2 cellular contexts compared by ENCODE assay signal in genomic region chr5:1666221-1666620, GRCh38.
TF ChIP-seq lines count a peak whose summit lies in the region.

No MANE protein-coding gene starts in this region.

TF ChIP-seq in K562, 482 proteins besides CTCF, POLR2A, EP300 and RAD21:
- TF ChIP-seq TCF3 (CRISPR knock-in tag; IDR thresholded peaks at IDR 0.05) (no peak), NCOA6 (IDR thresholded peaks at IDR 0.05) (no peak), ZNF778 (CRISPR knock-in tag; IDR thresholded peaks at IDR 0.05) (no peak), GTF2F1 (IDR thresholded peaks at IDR 0.05; ENCODE audit: low read depth, low read length) (no peak), CAMTA2 (CRISPR knock-in tag; conservative IDR thresholded peaks at IDR 0.05) (no peak), ZNF217 (CRISPR knock-in tag; IDR thresholded peaks at IDR 0.05) (no peak), XRCC4 (IDR thresholded peaks at IDR 0.05; ENCODE audit: extremely low read depth, insufficient read depth, insufficient read length) (no peak), TOE1 (IDR thresholded peaks at IDR 0.05; ENCODE audit: borderline replicate concordance) (no peak), TOE1 (CRISPR knock-in tag; IDR thresholded peaks at IDR 0.05; ENCODE audit: borderline replicate concordance, low read depth) (no peak), BHLHE40 (IDR thresholded peaks at IDR 0.05; ENCODE audit: low read length) (no peak), CHD1 (IDR thresholded peaks at IDR 0.05; ENCODE audit: low read length) (no peak), CEBPG (CRISPR knock-in tag; IDR thresholded peaks at IDR 0.05) (no peak), CEBPG (tag; conservative IDR thresholded peaks at IDR 0.05 in 1 of 2, IDR thresholded peaks at IDR 0.05 in 1 of 2) (no peak), YBX1 (IDR thresholded peaks at IDR 0.05) (no peak), RHOXF2B (CRISPR knock-in tag; conservative IDR thresholded peaks at IDR 0.05) (no peak)

TF ChIP-seq in HepG2, 621 proteins besides CTCF, POLR2A, EP300 and RAD21:
- TF ChIP-seq ZNF547 (CRISPR knock-in tag; IDR thresholded peaks at IDR 0.05) (no peak), SKI (IDR thresholded peaks at IDR 0.05; ENCODE audit: partially characterized antibody) (no peak), ZNF772 (CRISPR knock-in tag; IDR thresholded peaks at IDR 0.05) (no peak)
